Comparison of ENCODE assay signal across 13 cellular contexts in genomic region chr7:76428149-76428823, GRCh38.
"Had no signal": no experiment of that assay in that cellular context is flagged by ENCODE, and none has a peak within 500 bp of the region (broad histone marks: within the 10 kb centered on the region; RNA-seq: fewer than 3 reads in every experiment).

No MANE protein-coding gene starts in this region.

- H3K4me3 ChIP-seq: adrenal gland, colonic mucosa, esophagus muscularis mucosa, pancreas, SK-N-MC, thoracic aorta had no signal

- H3K27ac ChIP-seq: adrenal gland, colonic mucosa, esophagus muscularis mucosa, pancreas, SK-N-MC, thoracic aorta had no signal

- H3K27me3 ChIP-seq: adrenal gland, colonic mucosa, pancreas had no signal

- H3K36me3 ChIP-seq: adrenal gland, colonic mucosa, esophagus muscularis mucosa, pancreas, thoracic aorta had no signal

- DNase-seq: activated CD4-positive, alpha-beta T cell treated with anti-CD3 and anti-CD28 coated beads, Interleukin-2, amount 50 U/mL, for 48 hours; activated CD4-positive, CD25-positive, alpha-beta regulatory T cell treated with anti-CD3 and anti-CD28 coated beads, Interleukin-2, amount 50 U/mL, for 72 hours; activated CD8-positive, alpha-beta memory T cell treated with anti-CD3 and anti-CD28 coated beads, Interleukin-2, amount 50 U/mL, for 4 hours; activated naive CD4-positive, alpha-beta T cell treated with anti-CD3 and anti-CD28 coated beads, Interleukin-2, amount 50 U/mL, for 16 hours; colonic mucosa; midbrain; stimulated activated CD4-positive, alpha-beta T cell treated with anti-CD3 and anti-CD28 coated beads, Interleukin-1b, Interleukin-23, amount 100 ng/mL, for 48 hours; T-helper 9 cell had no signal

- H3K9me3 ChIP-seq: adrenal gland, colonic mucosa, esophagus muscularis mucosa, pancreas, thoracic aorta had no signal

- H3K4me1 ChIP-seq: adrenal gland, colonic mucosa, esophagus muscularis mucosa had no signal
